In the genomic region with DNA sequence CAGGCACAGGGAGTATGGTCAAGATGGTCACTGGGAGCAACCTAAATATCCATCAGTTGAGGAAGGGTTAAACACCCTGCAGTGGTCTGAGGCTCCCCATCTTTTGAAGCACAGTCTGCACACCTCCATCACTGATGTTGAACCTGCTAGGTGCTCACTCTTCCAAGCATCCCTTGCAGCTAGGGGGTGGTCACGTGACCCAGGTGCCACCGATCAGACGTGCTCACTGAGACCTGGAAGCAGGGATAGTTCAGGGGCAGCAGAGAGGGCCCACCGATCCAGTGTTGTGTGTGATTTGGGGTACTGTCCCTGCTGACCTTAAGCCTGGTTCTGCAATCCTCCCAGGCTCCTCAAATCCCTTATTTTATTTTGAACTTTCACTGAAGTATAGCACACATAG, we compare ENCODE assay signal across 23 cellular contexts.
DNase-seq lines count a peak whose midpoint lies in the region; ATAC-seq, FAIRE-seq and TF ChIP-seq lines count a peak whose summit lies in the region.
"Had no signal": no experiment of that assay in that cellular context is flagged by ENCODE, and none has a peak within 500 bp of the region (broad histone marks: within the 10 kb centered on the region; RNA-seq: fewer than 3 reads in every experiment).

No MANE protein-coding gene starts in this region.

- no peaks in the 10 kb centered on the region for H3K36me3 ChIP-seq in RWPE2 (ENCODE audit: low read depth)
- no peaks in the 10 kb centered on the region for H3K36me3 ChIP-seq in H1 (ENCODE audit: control insufficient read depth in 2 of 4, insufficient read depth in 4 of 4, low read length in 3 of 4)
- no peaks in the 10 kb centered on the region for H3K36me3 ChIP-seq in transverse colon
- H3K36me3 ChIP-seq: BLaER1, HAP-1, MG63, SJSA1 had no signal

- in situ Hi-C loops in transverse colon (cut with MboI; ENCODE audit: low pct_ligation_motif_present in 1 of 4, low pct_unique_long_range_greater_than_20kb in 1 of 4, low sequenced_read_pairs in 3 of 4): loop anchor here in 1 of 4 donors (25.0 kb wide), 1 partner anchor 113 kb away; no protein-coding TSS in a partner anchor

- no peak overlapping the region for H2BK5ac ChIP-seq in H1 (ENCODE audit: low read depth, low read length)

- H2AFZ ChIP-seq in H1 (ENCODE audit: low read length): no peak overlapping the region
- H2AFZ ChIP-seq: GM23248, PC-9 had no signal

- TF ChIP-seq POLR2A in A549 (IDR thresholded peaks at IDR 0.05; ENCODE audit: low read length) (no peak), H1 (IDR thresholded peaks at IDR 0.05; ENCODE audit: control extremely low read depth in 1 of 2, low read depth in 2 of 2, low read length in 2 of 2) (no peak), transverse colon (IDR thresholded peaks at IDR 0.05) (no peak)

- no peak overlapping the region for H3K4me2 ChIP-seq in A549
- no peak overlapping the region for H3K4me2 ChIP-seq in H1 (ENCODE audit: insufficient read depth in 1 of 2, low read depth in 2 of 2, low read length in 2 of 2)
- H3K4me2 ChIP-seq: BLaER1, PC-9 had no signal

- no peak overlapping the region for H2BK120ac ChIP-seq in H1 (replicated peaks; ENCODE audit: low read depth, low read length)

- H3K27ac Mint-ChIP-seq in nephron progenitor cell: no peak overlapping the region
- H3K27ac Mint-ChIP-seq: CD4-positive, CD25-positive, alpha-beta regulatory T cell had no signal

- H3K79me1 ChIP-seq in H1 (ENCODE audit: low read depth, low read length): no peaks in the 10 kb centered on the region

- H2BK12ac ChIP-seq in H1 (ENCODE audit: low read depth, low read length): no peak overlapping the region

- no peak for FAIRE-seq in A549 (lab: Jason Lieb, UNC)
- no peak for FAIRE-seq in H1 (lab: Jason Lieb, UNC)
- FAIRE-seq: GM18507 had no signal

- DNase-seq in A549 (ENCODE audit: low read depth in 1 of 2, low spot score in 1 of 2): no peak
- peak; percentile 36 for DNase-seq in RWPE2 (ENCODE audit: low spot score)
- DNase-seq in H1 (ENCODE audit: low read depth in 1 of 2, low spot score in 2 of 2): no peak
- DNase-seq in transverse colon: peak; percentile 4
- DNase-seq in nephron progenitor cell: no peak
- DNase-seq in activated gamma-delta T cell treated with Interleukin-2 at 50 U/mL for 16 hours: no peak
- DNase-seq: CD4-positive, CD25-positive, alpha-beta regulatory T cell; DMS153; DND-41; GM23248; KG1; MG63; NCI-H1694; NCI-H2029 treated with DMSO at 0.1 percent for 48 hours; NCI-H446 treated with DMSO at 0.1 percent for 48 hours; NCI-H526; PC-9; Right ventricle myocardium superior had no signal

- H3K9me3 ChIP-seq in A549 (0 out of 3 replicates have a peak, but pooled peaks cover 6% of the 10 kb centered on the region), RWPE2 (ENCODE audit: severe bottlenecking) (no peaks in the 10 kb centered on the region), H1 (ENCODE audit: insufficient read depth in 2 of 2, low read depth in 1 of 2, low read length in 1 of 2) (no peaks in the 10 kb centered on the region; a peak in 1 of 4 replicates), transverse colon (no peaks in the 10 kb centered on the region)
- H3K9me3 ChIP-seq: HAP-1, MG63, SJSA1 had no signal

- no peak overlapping the region for H2BK20ac ChIP-seq in H1 (ENCODE audit: low read length)

- ATAC-seq in A549 (no peak), RWPE2 (ENCODE audit: low read depth) (no peak), GM18519 (IDR thresholded peaks at IDR 0.05; ENCODE audit: low FRiP score, unreplicated experiment) (no peak)

- peaks cover 10% of the 10 kb centered on the region for H3K27me3 Mint-ChIP-seq in nephron progenitor cell (ENCODE audit: low read depth, poor library complexity)

- CTCF ChIA-PET in A549 (lab: Yijun Ruan, JAX) (no interaction called here), H1 (lab: Charles Lee; ENCODE audit: partially characterized antibody) (interaction anchor here (0.9 kb wide), 1 partner anchor 145 kb away, joined by 3 read pairs; no protein-coding TSS in a partner anchor)

- H3K23me2 ChIP-seq in H1 (ENCODE audit: low read depth, low read length): peaks cover 10% of the 10 kb centered on the region; the same call in 1 of the 2 replicates

- H3K9me3 Mint-ChIP-seq in nephron progenitor cell: peaks cover 20% of the 10 kb centered on the region

- TF ChIP-seq RAD21 in A549 (conservative IDR thresholded peaks at IDR 0.05 in 1 of 2, IDR thresholded peaks at IDR 0.05 in 1 of 2): no peak
- no peak for TF ChIP-seq RAD21 in H1 (IDR thresholded peaks at IDR 0.05 in 1 of 2, conservative IDR thresholded peaks at IDR 0.05 in 1 of 2; ENCODE audit: low read depth in 2 of 2, low read length in 2 of 2)

- no peaks in the 10 kb centered on the region for H3K27me3 ChIP-seq in RWPE2 (ENCODE audit: insufficient read depth, poor library complexity, severe bottlenecking)
- H3K27me3 ChIP-seq in H1 (replicated peaks in 1 of 4; ENCODE audit: control insufficient read depth in 3 of 4, extremely low read depth in 1 of 4, insufficient read depth in 3 of 4, low read length in 3 of 4): no peaks in the 10 kb centered on the region
- no peaks in the 10 kb centered on the region for H3K27me3 ChIP-seq in transverse colon
- H3K27me3 ChIP-seq: BLaER1, MG63, SJSA1 had no signal

- H3K56ac ChIP-seq in H1 (replicated peaks; ENCODE audit: insufficient read length, low read depth, low read length): no peak overlapping the region

- peaks cover 57% of the 10 kb centered on the region for H3K4me1 Mint-ChIP-seq in nephron progenitor cell
- H3K4me1 Mint-ChIP-seq: CD4-positive, CD25-positive, alpha-beta regulatory T cell had no signal

- H3K36me3 Mint-ChIP-seq in nephron progenitor cell (ENCODE audit: low read depth): no peaks in the 10 kb centered on the region
- H3K36me3 Mint-ChIP-seq: CD4-positive, CD25-positive, alpha-beta regulatory T cell had no signal

- TF ChIP-seq EP300 in A549 (IDR thresholded peaks at IDR 0.05) (no peak), H1 (IDR thresholded peaks at IDR 0.05; ENCODE audit: borderline replicate concordance in 1 of 2, low read depth in 2 of 2, low read length in 2 of 2) (no peak), transverse colon (IDR thresholded peaks at IDR 0.05; ENCODE audit: low read depth) (no peak)

- 72% methylated on average over 4 of the region's 4 CpGs for WGBS in A549 (ENCODE audit: missing lambda C conversion rate)
- WGBS in H1 (ENCODE audit: extremely low coverage in 1 of 2, insufficient coverage in 1 of 2, insufficient read length in 1 of 2, insufficient replicate concordance in 2 of 2, low coverage in 1 of 2, low lambda C conversion rate in 2 of 2, missing lambda C conversion rate in 1 of 2), 2 experiments: 84% methylated on average over 4 of the region's 4 CpGs; no CpG with 5 or more reads in 1 of the 2 experiments
- WGBS in transverse colon (ENCODE audit: low coverage in 1 of 2), 2 donors: 84% methylated on average over 4 of the region's 4 CpGs; no CpG with 5 or more reads in 1 of the 2 donors

- H4K5ac ChIP-seq in H1 (ENCODE audit: insufficient read length, low read depth, low read length): no peak overlapping the region

- H3K4ac ChIP-seq in H1 (replicated peaks; ENCODE audit: insufficient read length, low read depth, low read length): no peak overlapping the region

- H3K14ac ChIP-seq in H1 (ENCODE audit: insufficient read length): no peak overlapping the region

- no peak overlapping the region for H3K9ac ChIP-seq in H1 (replicated peaks in 1 of 4; ENCODE audit: extremely low read depth in 1 of 4, low read depth in 3 of 4, low read length in 3 of 4)
- H3K9ac ChIP-seq: BLaER1, GM23248 had no signal

- no peak for TF ChIP-seq CTCF in A549 (IDR thresholded peaks at IDR 0.05)
- TF ChIP-seq CTCF in RWPE2 (IDR thresholded peaks at IDR 0.05; ENCODE audit: poor library complexity, severe bottlenecking): no peak
- TF ChIP-seq CTCF in H1 (IDR thresholded peaks at IDR 0.05; ENCODE audit: control extremely low read depth in 1 of 3, insufficient read depth in 1 of 3, low read depth in 1 of 3, low read length in 3 of 3): no peak
- TF ChIP-seq CTCF in transverse colon (IDR thresholded peaks at IDR 0.05): no peak
- TF ChIP-seq CTCF in nephron progenitor cell (IDR thresholded peaks at IDR 0.05): no peak

- H3K4me1 ChIP-seq in A549 (peaks cover 22% of the 10 kb centered on the region), RWPE2 (ENCODE audit: insufficient read depth, poor library complexity, severe bottlenecking) (peaks cover 18% of the 10 kb centered on the region), H1 (replicated peaks in 1 of 4; ENCODE audit: control insufficient read depth in 3 of 4, insufficient read depth in 4 of 4, low read length in 3 of 4) (peaks cover 0 to 12% (median 7%) of the 10 kb centered on the region in 4 experiments; a peak in 5 of 7 replicates), transverse colon (peaks cover 4 to 19% (median 11%) of the 10 kb centered on the region in 4 donors)
- H3K4me1 ChIP-seq: HAP-1 had no signal

- H3K23ac ChIP-seq in H1 (ENCODE audit: insufficient read length): no peak overlapping the region

- no peak overlapping the region for H3K18ac ChIP-seq in H1 (ENCODE audit: extremely low read depth, low read length)

- POLR2A ChIA-PET in A549 (lab: Yijun Ruan, JAX) (no interaction called here), H1 (lab: Charles Lee; ENCODE audit: partially characterized antibody) (no interaction called here)

- no peak overlapping the region for H3K4me3 Mint-ChIP-seq in nephron progenitor cell
- H3K4me3 Mint-ChIP-seq: CD4-positive, CD25-positive, alpha-beta regulatory T cell had no signal

- H2BK15ac ChIP-seq in H1 (ENCODE audit: low read length): no peak overlapping the region

- no peaks in the 10 kb centered on the region for H4K20me1 ChIP-seq in H1 (replicated peaks in 1 of 2; ENCODE audit: control insufficient read depth in 1 of 2, insufficient read depth in 2 of 2, low read length in 2 of 2)
- H4K20me1 ChIP-seq: BLaER1 had no signal

- H3K79me2 ChIP-seq in H1 (ENCODE audit: control insufficient read depth in 1 of 2, insufficient read depth in 2 of 2, low read length in 2 of 2): no peaks in the 10 kb centered on the region

- no peak overlapping the region for H3K27ac ChIP-seq in A549
- H3K27ac ChIP-seq in RWPE2 (ENCODE audit: poor library complexity, severe bottlenecking): no peak overlapping the region
- H3K27ac ChIP-seq in H1 (ENCODE audit: low read depth, low read length): no peak overlapping the region
- H3K27ac ChIP-seq in transverse colon: no peak overlapping the region
- H3K27ac ChIP-seq: BLaER1, GM23248, PC-9, SJSA1 had no signal

- H2AK5ac ChIP-seq in H1 (ENCODE audit: low read depth, low read length): no peak overlapping the region

- intact Hi-C loops in transverse colon (cut with DNase I; ENCODE audit: low total_unique reads): no loop called here

- H3K4me3 ChIP-seq in A549: no peak overlapping the region
- no peak overlapping the region for H3K4me3 ChIP-seq in RWPE2 (ENCODE audit: severe bottlenecking)
- no peak overlapping the region for H3K4me3 ChIP-seq in H1 (ENCODE audit: extremely low read depth in 1 of 4, insufficient read depth in 2 of 4, low read depth in 3 of 4, low read length in 4 of 4)
- no peak overlapping the region for H3K4me3 ChIP-seq in transverse colon
- H3K4me3 ChIP-seq: BLaER1, GM23248, HAP-1, MG63, PC-9, SJSA1 had no signal

- no peak overlapping the region for H4K91ac ChIP-seq in H1 (replicated peaks; ENCODE audit: insufficient read length, low read length)

- H4K8ac ChIP-seq in H1 (ENCODE audit: extremely low read depth, insufficient read depth, low read length): no peak overlapping the region

TF ChIP-seq in H1, 55 proteins besides CTCF, POLR2A, EP300 and RAD21 (continues in another document):
- TF ChIP-seq RFX5 (IDR thresholded peaks at IDR 0.05; ENCODE audit: borderline replicate concordance, low read depth, low read length) (no peak), TAF1 (IDR thresholded peaks at IDR 0.05; ENCODE audit: low read depth, low read length) (no peak)

Comparison
In these comparisons a context has a peak if more than half of its experiments do, and no peak if none do; other contexts are left out.
1. DNase-seq: peak in RWPE2 (single experiment) and transverse colon (single experiment); none in A549 (0 of 2), H1 (0 of 2), nephron progenitor cell (single experiment) and activated gamma-delta T cell treated with Interleukin-2 at 50 U/mL for 16 hours (single experiment).